10 cellular contexts compared by ENCODE assay signal in the genomic region with DNA sequence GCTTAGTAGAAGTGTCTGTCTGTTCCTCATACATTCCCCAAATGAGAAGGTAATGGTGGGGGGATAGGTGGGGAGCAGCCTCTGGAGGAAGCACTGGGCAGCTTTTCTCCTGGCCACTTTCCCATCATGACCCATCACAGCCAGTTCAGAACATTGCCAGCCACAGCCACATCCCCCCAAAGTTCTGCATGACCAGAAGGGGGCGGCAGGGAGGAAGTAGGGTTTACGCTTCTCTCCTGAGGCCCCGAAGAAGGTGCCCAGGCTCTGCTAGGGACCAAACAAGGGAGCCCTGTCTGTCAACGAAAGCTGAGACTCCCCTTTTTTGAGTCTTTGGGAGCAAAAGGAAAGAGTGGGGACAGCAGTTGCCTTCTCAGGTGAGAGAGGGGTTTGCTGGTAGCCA. TPM values are rescaled to one million over a fixed set of nuclear protein-coding genes. Genes with fewer than 3 reads are reported as not detected.
DNase-seq lines count a peak whose midpoint lies in the region; ATAC-seq and TF ChIP-seq lines count a peak whose summit lies in the region.
"Had no signal": no experiment of that assay in that cellular context is flagged by ENCODE, and none has a peak within 500 bp of the region (broad histone marks: within the 10 kb centered on the region; RNA-seq: fewer than 3 reads in every experiment).

No MANE protein-coding gene starts in this region.

- H3K4me2 ChIP-seq in GM23338 (no peak overlapping the region), mesenchymal stem cell (ENCODE audit: low read length, poor library complexity, severe bottlenecking) (no peak overlapping the region)

- H2AFZ ChIP-seq in GM23338 (no peak overlapping the region), mesenchymal stem cell (ENCODE audit: low read depth, low read length) (no peak overlapping the region)

- no peaks in the 10 kb centered on the region for H3K9me3 ChIP-seq in mesenchymal stem cell (ENCODE audit: control insufficient read depth, low read length)

- no peaks in the 10 kb centered on the region for H3K79me2 ChIP-seq in GM23338 (replicated peaks; ENCODE audit: insufficient read depth)

- H3K27me3 Mint-ChIP-seq in GM23338 (ENCODE audit: insufficient read depth, low read depth, poor library complexity), result peaks cover 25% of the 10 kb centered on the region
- peaks cover 69% of the 10 kb centered on the region for H3K27me3 Mint-ChIP-seq in activated T-cell treated with anti-CD3 and anti-CD28 coated beads, Interleukin-2, amount 50 U/mL, for 24 hours

- H3K4me3 Mint-ChIP-seq in GM23338, result no peak overlapping the region
- no peak overlapping the region for H3K4me3 Mint-ChIP-seq in activated T-cell treated with anti-CD3 and anti-CD28 coated beads, Interleukin-2, amount 50 U/mL, for 24 hours

- H3K36me3 ChIP-seq in GM23338 (ENCODE audit: insufficient read depth), result no peaks in the 10 kb centered on the region
- peaks cover 21 to 68% of the 10 kb centered on the region in 2 experiments for H3K36me3 ChIP-seq in mesenchymal stem cell (ENCODE audit: control insufficient read depth in 1 of 2, insufficient read depth in 2 of 2, low read depth in 1 of 2, low read length in 2 of 2)

- no peaks in the 10 kb centered on the region for H3K9me3 Mint-ChIP-seq in GM23338
- H3K9me3 Mint-ChIP-seq in activated T-cell treated with anti-CD3 and anti-CD28 coated beads, Interleukin-2, amount 50 U/mL, for 24 hours, result no peaks in the 10 kb centered on the region

- peaks cover 9% of the 10 kb centered on the region for H3K79me1 ChIP-seq in mesenchymal stem cell (replicated peaks; ENCODE audit: low read length, poor library complexity, severe bottlenecking)

- no peaks in the 10 kb centered on the region for H3K9me2 ChIP-seq in GM23338 (ENCODE audit: insufficient read depth)

- no peak overlapping the region for H2BK5ac ChIP-seq in mesenchymal stem cell (ENCODE audit: low read depth, low read length, poor library complexity, severe bottlenecking)

- H3K4me1 ChIP-seq in GM23338 (ENCODE audit: insufficient read depth) (peaks cover 35% of the 10 kb centered on the region), mesenchymal stem cell (ENCODE audit: control insufficient read depth, insufficient read depth, low read depth, low read length) (peaks cover 25% of the 10 kb centered on the region)

- H2AK5ac ChIP-seq in mesenchymal stem cell (ENCODE audit: low read length, severe bottlenecking), result peak overlapping the region; percentile 1

- WGBS in mesenchymal stem cell, result 84% methylated on average over 4 of the region's 4 CpGs

- H3K23ac ChIP-seq in mesenchymal stem cell (ENCODE audit: low read length in 2 of 2), result no peak overlapping the region

- H2BK15ac ChIP-seq in mesenchymal stem cell (ENCODE audit: low read depth, poor library complexity, severe bottlenecking), result no peak overlapping the region

- no peak overlapping the region for H4K8ac ChIP-seq in mesenchymal stem cell (ENCODE audit: low read length)

- ATAC-seq in GM23338 (peak; percentile 56), GM18907 (IDR thresholded peaks at IDR 0.05; ENCODE audit: unreplicated experiment) (no peak), GM19463 (IDR thresholded peaks at IDR 0.05; ENCODE audit: unreplicated experiment) (no peak), omental fat pad (ENCODE audit: low FRiP score) (no peak)

- H3K27ac ChIP-seq in GM23338 (ENCODE audit: low read depth) (no peak overlapping the region), mesenchymal stem cell (ENCODE audit: low read length, poor library complexity, severe bottlenecking) (no peak overlapping the region)
- H3K27ac ChIP-seq: SK-N-MC had no signal

- H2BK120ac ChIP-seq in mesenchymal stem cell (ENCODE audit: low read depth, low read length), result no peak overlapping the region

- H3K4me1 Mint-ChIP-seq in GM23338, result peaks cover 36% of the 10 kb centered on the region
- peaks cover 16% of the 10 kb centered on the region for H3K4me1 Mint-ChIP-seq in activated T-cell treated with anti-CD3 and anti-CD28 coated beads, Interleukin-2, amount 50 U/mL, for 24 hours (ENCODE audit: low read depth)

- no peak overlapping the region for H2BK12ac ChIP-seq in mesenchymal stem cell (ENCODE audit: low read length in 2 of 2)

- H4K20me1 ChIP-seq in GM23338 (replicated peaks; ENCODE audit: insufficient read depth), result no peaks in the 10 kb centered on the region

- H3K18ac ChIP-seq in mesenchymal stem cell (ENCODE audit: low read depth in 1 of 2, low read length in 2 of 2), result no peak overlapping the region

- peaks cover 28% of the 10 kb centered on the region for H3K27me3 ChIP-seq in GM23338 (ENCODE audit: insufficient read depth)
- H3K27me3 ChIP-seq in mesenchymal stem cell (ENCODE audit: control insufficient read depth in 1 of 2, insufficient read depth in 1 of 2, low read length in 2 of 2), result no peaks in the 10 kb centered on the region

- DNase-seq in CD1c-positive myeloid dendritic cell (ENCODE audit: extremely low spot score) (peak; percentile 10), GM23338 (ENCODE audit: low spot score) (peak; percentile 87), mesenchymal stem cell (no peak), NCI-H524 treated with DMSO at 0.1 percent for 48 hours (lab: John Stamatoyannopoulos, UW) (no peak), omental fat pad (ENCODE audit: low spot score) (no peak)
- peak; percentile 47 for DNase-seq in activated T-cell treated with anti-CD3 and anti-CD28 coated beads, Interleukin-2, amount 50 U/mL, for 24 hours
- DNase-seq: caudate nucleus had no signal

- H4K91ac ChIP-seq in mesenchymal stem cell (ENCODE audit: low read length), result no peak overlapping the region

- no peak overlapping the region for H3K27ac Mint-ChIP-seq in GM23338
- no peak overlapping the region for H3K27ac Mint-ChIP-seq in activated T-cell treated with anti-CD3 and anti-CD28 coated beads, Interleukin-2, amount 50 U/mL, for 24 hours

- H3K9ac ChIP-seq in mesenchymal stem cell (ENCODE audit: low read length), result no peak overlapping the region

- H3F3A ChIP-seq in GM23338 (replicated peaks; ENCODE audit: low read depth), result 0 out of 2 replicates have a peak, but pooled peaks cover 2% of the 10 kb centered on the region

- H3K4me3 ChIP-seq in GM23338, result no peak overlapping the region
- H3K4me3 ChIP-seq in mesenchymal stem cell (ENCODE audit: insufficient read depth in 1 of 2, low read depth in 1 of 2, low read length in 2 of 2), result no peak overlapping the region
- H3K4me3 ChIP-seq: SK-N-MC had no signal

- no peaks in the 10 kb centered on the region for H3K36me3 Mint-ChIP-seq in GM23338 (ENCODE audit: low read depth)
- H3K36me3 Mint-ChIP-seq in activated T-cell treated with anti-CD3 and anti-CD28 coated beads, Interleukin-2, amount 50 U/mL, for 24 hours (ENCODE audit: low read depth), result no peaks in the 10 kb centered on the region

- H3K14ac ChIP-seq in mesenchymal stem cell (ENCODE audit: low read length in 2 of 2), result no peak overlapping the region

- no peak overlapping the region for H3K4ac ChIP-seq in mesenchymal stem cell (ENCODE audit: low read depth in 1 of 2, low read length in 2 of 2)

- TF ChIP-seq CTCF in GM23338 (conservative IDR thresholded peaks at IDR 0.05; ENCODE audit: low read depth in 2 of 2) (peak; percentile 84 to 90), omental fat pad (IDR thresholded peaks at IDR 0.05) (no peak)

RNA-seq across cellular contexts. Expression of a gene that starts 7.7 kb away (rescaled TPM):
- total RNA-seq in GM23338 (2014; rRNA removed; shearing (Covaris generic)), result 0.74 and 2.5 TPM in 2 replicates
- polyA plus RNA-seq in GM23338 (2016; fragmentation: Nextera tagmentation; extraction: Ambion mirVana), result 0.43 and 0.70 TPM in 2 replicates
- 440 TPM for polyA plus RNA-seq in mesenchymal stem cell (2013, experiment 1 of 2)
- 419 TPM for polyA plus RNA-seq in mesenchymal stem cell (2013, experiment 2 of 2)
- total RNA-seq in omental fat pad, result 1,000 to 10,000 TPM in 1 of 4 donors, 100 to 1,000 TPM in 3; 284 to 2,528 (median 672) TPM

RNA-seq across cellular contexts. Expression of a gene that starts 54.4 kb away (rescaled TPM):
- 309 and 364 TPM in 2 replicates for total RNA-seq in GM23338 (2014; rRNA removed; shearing (Covaris generic))
- polyA plus RNA-seq in GM23338 (2016; fragmentation: Nextera tagmentation; extraction: Ambion mirVana), result 177 and 235 TPM in 2 replicates
- polyA plus RNA-seq in mesenchymal stem cell (2013, experiment 1 of 2), result 285 TPM
- 282 TPM for polyA plus RNA-seq in mesenchymal stem cell (2013, experiment 2 of 2)
- 100 to 1,000 TPM; 126 to 243 (median 153) TPM for total RNA-seq in omental fat pad

Comparison
In these comparisons a context has a peak if more than half of its experiments do, and no peak if none do; other contexts are left out.
1. DNase-seq: peak in CD1c-positive myeloid dendritic cell (single experiment), GM23338 (single experiment) and activated T-cell treated with anti-CD3 and anti-CD28 coated beads, Interleukin-2, amount 50 U/mL, for 24 hours (single experiment); none in mesenchymal stem cell (single experiment), NCI-H524 treated with DMSO at 0.1 percent for 48 hours (single experiment) and omental fat pad (single experiment).
2. CTCF ChIP-seq: peak in GM23338 (2 of 2); none in omental fat pad (0 of 3).
3. RNA of a gene that starts 7.7 kb away (total RNA-seq): 284 to 2,528 TPM in omental fat pad; 0.74 to 2.5 TPM in GM23338; every median in the first group is over 10 times any median in the second.